Comparison of ENCODE assay signal across 8 cellular contexts in the genomic region with DNA sequence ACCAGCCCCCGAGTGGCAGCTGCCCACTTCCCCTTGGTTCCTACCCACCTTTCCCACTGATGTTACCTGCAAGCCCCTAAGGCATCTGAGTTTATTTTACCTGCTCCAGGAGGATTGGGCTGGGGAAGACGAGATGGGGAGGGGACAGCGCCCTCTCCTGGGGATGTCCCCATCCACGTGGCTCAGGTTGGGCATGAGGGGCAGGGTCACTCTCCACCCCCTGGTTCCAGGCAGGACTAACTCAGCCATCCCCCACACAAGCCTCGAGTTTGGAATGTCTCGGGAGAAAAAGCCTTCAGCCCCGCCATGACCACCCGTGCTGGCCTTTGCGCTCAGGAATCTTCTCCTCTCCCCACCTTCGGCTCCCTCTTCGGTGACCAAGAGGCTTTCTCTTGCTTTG.
A peak's percentile ranks its signal among the peaks of the same experiment; 100 is the strongest.
DNase-seq lines count a peak whose midpoint lies in the region; ATAC-seq and TF ChIP-seq lines count a peak whose summit lies in the region.
"Had no signal": no experiment of that assay in that cellular context is flagged by ENCODE, and none has a peak within 500 bp of the region (broad histone marks: within the 10 kb centered on the region; RNA-seq: fewer than 3 reads in every experiment).

No MANE protein-coding gene starts in this region.

- H2AFZ ChIP-seq in hepatocyte, result no peak overlapping the region

- H3K36me3 ChIP-seq in RWPE2 (ENCODE audit: low read depth) (peaks cover 8% of the 10 kb centered on the region), hepatocyte (replicated peaks; ENCODE audit: insufficient read depth, low read depth) (no peaks in the 10 kb centered on the region), stomach (peaks cover 28 to 100% (median 100%) of the 10 kb centered on the region in 4 donors)

- WGBS in hepatocyte (ENCODE audit: low lambda C conversion rate, missing lambda C conversion rate), result 86% methylated on average over 11 of the region's 11 CpGs
- WGBS in stomach, 5 donors, result 73 to 81% (median 75%) methylated on average over 10 to 11 of the region's 11 CpGs

- no peaks in the 10 kb centered on the region for H4K20me1 ChIP-seq in hepatocyte (ENCODE audit: insufficient read depth, poor library complexity, severe bottlenecking)

- no peak overlapping the region for H3K4me2 ChIP-seq in hepatocyte

- H3K4me1 Mint-ChIP-seq in activated naive CD8-positive, alpha-beta T cell treated with anti-CD3 and anti-CD28 coated beads, Interleukin-2, amount 50 U/mL, for 24 hours, result no peaks in the 10 kb centered on the region
- H3K4me1 Mint-ChIP-seq: activated CD8-positive, alpha-beta memory T cell treated with anti-CD3 and anti-CD28 coated beads, Interleukin-2, amount 10 ng/mL, durations not matched to agents 7 days and 5 days had no signal

- ATAC-seq in RWPE2 (ENCODE audit: low read depth), result no peak
- ATAC-seq in activated naive CD8-positive, alpha-beta T cell treated with anti-CD3 and anti-CD28 coated beads, Interleukin-2, amount 50 U/mL, for 24 hours, result no peak
- ATAC-seq: activated CD8-positive, alpha-beta memory T cell treated with anti-CD3 and anti-CD28 coated beads, Interleukin-2, amount 10 ng/mL, durations not matched to agents 7 days and 5 days had no signal

- H3K4me3 ChIP-seq in RWPE2 (ENCODE audit: severe bottlenecking), result no peak overlapping the region
- no peak overlapping the region for H3K4me3 ChIP-seq in hepatocyte
- no peak overlapping the region for H3K4me3 ChIP-seq in stomach

- H3K27me3 ChIP-seq in RWPE2 (ENCODE audit: insufficient read depth, poor library complexity, severe bottlenecking) (no peaks in the 10 kb centered on the region), hepatocyte (no peaks in the 10 kb centered on the region), stomach (no peaks in the 10 kb centered on the region)

- in situ Hi-C loops in GM13977 (cut with MboI; ENCODE audit: low pct_unique_long_range_greater_than_20kb, low sequenced_read_pairs, unreplicated experiment), result no loop called here

- TF ChIP-seq POLR2A in stomach (IDR thresholded peaks at IDR 0.05), result no peak

- H3K79me2 ChIP-seq in hepatocyte, result no peaks in the 10 kb centered on the region

- H3K36me3 Mint-ChIP-seq in activated naive CD8-positive, alpha-beta T cell treated with anti-CD3 and anti-CD28 coated beads, Interleukin-2, amount 50 U/mL, for 24 hours (ENCODE audit: low read depth), result no peaks in the 10 kb centered on the region
- H3K36me3 Mint-ChIP-seq: activated CD8-positive, alpha-beta memory T cell treated with anti-CD3 and anti-CD28 coated beads, Interleukin-2, amount 10 ng/mL, durations not matched to agents 7 days and 5 days had no signal

- no peaks in the 10 kb centered on the region for H3K9me2 ChIP-seq in hepatocyte (replicated peaks; ENCODE audit: insufficient read depth)

- H3K4me3 Mint-ChIP-seq in activated naive CD8-positive, alpha-beta T cell treated with anti-CD3 and anti-CD28 coated beads, Interleukin-2, amount 50 U/mL, for 24 hours, result no peak overlapping the region
- H3K4me3 Mint-ChIP-seq: activated CD8-positive, alpha-beta memory T cell treated with anti-CD3 and anti-CD28 coated beads, Interleukin-2, amount 10 ng/mL, durations not matched to agents 7 days and 5 days had no signal

- H3K4me1 ChIP-seq in RWPE2 (ENCODE audit: insufficient read depth, poor library complexity, severe bottlenecking) (peaks cover 6% of the 10 kb centered on the region), hepatocyte (ENCODE audit: insufficient read depth) (no peaks in the 10 kb centered on the region), stomach (peaks cover 2 to 19% (median 5%) of the 10 kb centered on the region in 4 donors)

- H3K27ac ChIP-seq in RWPE2 (ENCODE audit: poor library complexity, severe bottlenecking) (no peak overlapping the region), hepatocyte (no peak overlapping the region), stomach (peak overlapping the region in 3 of 5 donors; percentile 21 to 66 (median 65))

- no peak overlapping the region for H3K27ac Mint-ChIP-seq in activated naive CD8-positive, alpha-beta T cell treated with anti-CD3 and anti-CD28 coated beads, Interleukin-2, amount 50 U/mL, for 24 hours
- H3K27ac Mint-ChIP-seq: activated CD8-positive, alpha-beta memory T cell treated with anti-CD3 and anti-CD28 coated beads, Interleukin-2, amount 10 ng/mL, durations not matched to agents 7 days and 5 days had no signal

- TF ChIP-seq CTCF in GM13977 (IDR thresholded peaks at IDR 0.05; ENCODE audit: extremely low read depth, insufficient read depth, missing control alignments) (peak; percentile 31), RWPE2 (IDR thresholded peaks at IDR 0.05; ENCODE audit: poor library complexity, severe bottlenecking) (peak; percentile 9), hepatocyte (IDR thresholded peaks at IDR 0.05; ENCODE audit: poor library complexity) (peak; percentile 26), stomach (IDR thresholded peaks at IDR 0.05) (peak in 3 of 7 experiments; percentile 6 to 9 (median 8))

- no peaks in the 10 kb centered on the region for H3K27me3 Mint-ChIP-seq in activated naive CD8-positive, alpha-beta T cell treated with anti-CD3 and anti-CD28 coated beads, Interleukin-2, amount 50 U/mL, for 24 hours
- H3K27me3 Mint-ChIP-seq: activated CD8-positive, alpha-beta memory T cell treated with anti-CD3 and anti-CD28 coated beads, Interleukin-2, amount 10 ng/mL, durations not matched to agents 7 days and 5 days had no signal

- no peak for DNase-seq in GM13977 (ENCODE audit: low spot score)
- DNase-seq in RWPE2 (ENCODE audit: low spot score), result no peak
- DNase-seq in hepatocyte (ENCODE audit: low spot score), result no peak
- DNase-seq in stomach, result no peak
- no peak for DNase-seq in T-helper 9 cell
- no peak for DNase-seq in activated naive CD8-positive, alpha-beta T cell treated with anti-CD3 and anti-CD28 coated beads, Interleukin-2, amount 50 U/mL, for 24 hours
- DNase-seq in GM03348 (ENCODE audit: low spot score), result no peak
- DNase-seq: activated CD8-positive, alpha-beta memory T cell treated with anti-CD3 and anti-CD28 coated beads, Interleukin-2, amount 10 ng/mL, durations not matched to agents 7 days and 5 days had no signal

- TF ChIP-seq EP300 in stomach (IDR thresholded peaks at IDR 0.05), result no peak

- no peaks in the 10 kb centered on the region for H3K9me3 Mint-ChIP-seq in activated naive CD8-positive, alpha-beta T cell treated with anti-CD3 and anti-CD28 coated beads, Interleukin-2, amount 50 U/mL, for 24 hours

- intact Hi-C loops in stomach (cut with DNase I; ENCODE audit: low total_unique reads), result no loop called here

- no peaks in the 10 kb centered on the region for H3K9me3 ChIP-seq in RWPE2 (ENCODE audit: severe bottlenecking)
- no peaks in the 10 kb centered on the region for H3K9me3 ChIP-seq in hepatocyte (ENCODE audit: low read depth)
- H3K9me3 ChIP-seq in stomach, result no peaks in the 10 kb centered on the region

Comparison
In these comparisons a context has a peak if more than half of its experiments do, and no peak if none do; other contexts are left out.
1. H3K27ac ChIP-seq: peak in stomach (3 of 5); none in RWPE2 (single experiment) and hepatocyte (single experiment).